Comparison of ENCODE assay signal across 12 cellular contexts in genomic region chr6:160138839-160139419, GRCh38. TPM values are rescaled to one million over a fixed set of nuclear protein-coding genes. Genes with fewer than 3 reads are reported as not detected.
DNase-seq lines count a peak whose midpoint lies in the region; TF ChIP-seq lines count a peak whose summit lies in the region.
"Had no signal": no experiment of that assay in that cellular context is flagged by ENCODE, and none has a peak within 500 bp of the region (broad histone marks: within the 10 kb centered on the region; RNA-seq: fewer than 3 reads in every experiment).

No MANE protein-coding gene starts in this region.

- no peak overlapping the region for H2BK120ac ChIP-seq in mesenchymal stem cell (ENCODE audit: low read depth, low read length)

- 90% methylated on average over 13 of the region's 13 CpGs for WGBS in mesenchymal stem cell

- no peak overlapping the region for H3K4me3 Mint-ChIP-seq in activated naive CD4-positive, alpha-beta T cell treated with anti-CD3 and anti-CD28 coated beads for 36 hours
- H3K4me3 Mint-ChIP-seq: activated naive CD4-positive, alpha-beta T cell treated with anti-CD3 and anti-CD28 coated beads, Interleukin-2, amount 10 ng/mL, durations not matched to agents 7 days and 5 days; T-helper 1 cell treated with Interleukin-12 subunit alpha and Interleukin-12 subunit beta and Interleukin-4 antibody, amounts not matched to agents 30 μg/mL and 1 μg/mL, for 36 hours had no signal

- no peak overlapping the region for H2BK12ac ChIP-seq in mesenchymal stem cell (ENCODE audit: low read length in 2 of 2)

- H3K4me2 ChIP-seq in mesenchymal stem cell (ENCODE audit: low read length, poor library complexity, severe bottlenecking) = no peak overlapping the region

- H3K4ac ChIP-seq in mesenchymal stem cell (ENCODE audit: low read depth in 1 of 2, low read length in 2 of 2) = no peak overlapping the region

- TF ChIP-seq CTCF in ascending aorta (IDR thresholded peaks at IDR 0.05) (no peak), vagina (IDR thresholded peaks at IDR 0.05) (no peak)

- no peak overlapping the region for H2AFZ ChIP-seq in mesenchymal stem cell (ENCODE audit: low read depth, low read length)

- peak overlapping the region; percentile 33 for H3K9ac ChIP-seq in mesenchymal stem cell (ENCODE audit: low read length)

- DNase-seq in activated naive CD4-positive, alpha-beta T cell treated with anti-CD3 and anti-CD28 coated beads for 36 hours = no peak
- DNase-seq in activated naive CD4-positive, alpha-beta T cell treated with anti-CD3 and anti-CD28 coated beads, Interleukin-2, amount 50 U/mL, for 16 hours = no peak
- DNase-seq in ascending aorta (ENCODE audit: low spot score in 2 of 2) (peak in 1 of 2 donors; percentile 33), mesenchymal stem cell (no peak), vagina (ENCODE audit: extremely low spot score in 2 of 2) (no peak), T-helper 1 cell (no peak), AG08395 (ENCODE audit: low spot score) (no peak)
- DNase-seq in effector CD8-positive, alpha-beta T cell (lab: John Stamatoyannopoulos, UW) = no peak
- DNase-seq: upper lobe of left lung had no signal

- H3K4me1 Mint-ChIP-seq in activated naive CD4-positive, alpha-beta T cell treated with anti-CD3 and anti-CD28 coated beads for 36 hours (ENCODE audit: low read depth) = peaks cover 17% of the 10 kb centered on the region

- H3K36me3 ChIP-seq in ascending aorta (no peaks in the 10 kb centered on the region), mesenchymal stem cell (ENCODE audit: control insufficient read depth in 1 of 2, insufficient read depth in 2 of 2, low read depth in 1 of 2, low read length in 2 of 2) (peaks cover 3 to 16% of the 10 kb centered on the region in 2 experiments), vagina (no peaks in the 10 kb centered on the region)
- H3K36me3 ChIP-seq: upper lobe of left lung had no signal

- H3K4me3 ChIP-seq in ascending aorta (no peak overlapping the region), mesenchymal stem cell (ENCODE audit: insufficient read depth in 1 of 2, low read depth in 1 of 2, low read length in 2 of 2) (no peak overlapping the region), vagina (no peak overlapping the region)
- H3K4me3 ChIP-seq: mucosa of descending colon, upper lobe of left lung had no signal

- no peaks in the 10 kb centered on the region for H3K9me3 ChIP-seq in ascending aorta
- no peaks in the 10 kb centered on the region for H3K9me3 ChIP-seq in mesenchymal stem cell (ENCODE audit: control insufficient read depth, low read length)
- H3K9me3 ChIP-seq in vagina = no peaks in the 10 kb centered on the region
- H3K9me3 ChIP-seq: mucosa of descending colon, upper lobe of left lung had no signal

- TF ChIP-seq POLR2A in vagina (IDR thresholded peaks at IDR 0.05) = no peak

- H3K18ac ChIP-seq in mesenchymal stem cell (ENCODE audit: low read depth in 1 of 2, low read length in 2 of 2) = no peak overlapping the region

- H3K79me1 ChIP-seq in mesenchymal stem cell (replicated peaks; ENCODE audit: low read length, poor library complexity, severe bottlenecking) = no peaks in the 10 kb centered on the region

- H3K27me3 Mint-ChIP-seq in activated naive CD4-positive, alpha-beta T cell treated with anti-CD3 and anti-CD28 coated beads for 36 hours (ENCODE audit: low read depth) = no peaks in the 10 kb centered on the region

- no peak overlapping the region for H4K8ac ChIP-seq in mesenchymal stem cell (ENCODE audit: low read length)

- H3K9me3 Mint-ChIP-seq in activated naive CD4-positive, alpha-beta T cell treated with anti-CD3 and anti-CD28 coated beads for 36 hours = no peaks in the 10 kb centered on the region
- H3K9me3 Mint-ChIP-seq: activated naive CD4-positive, alpha-beta T cell treated with anti-CD3 and anti-CD28 coated beads, Interleukin-2, amount 10 ng/mL, durations not matched to agents 7 days and 5 days; T-helper 1 cell treated with Interleukin-12 subunit alpha and Interleukin-12 subunit beta and Interleukin-4 antibody, amounts not matched to agents 30 μg/mL and 1 μg/mL, for 36 hours had no signal

- no peak overlapping the region for H2BK15ac ChIP-seq in mesenchymal stem cell (ENCODE audit: low read depth, poor library complexity, severe bottlenecking)

- no peak overlapping the region for H3K14ac ChIP-seq in mesenchymal stem cell (ENCODE audit: low read length in 2 of 2)

- peak overlapping the region; percentile 90 to 91 for H3K27ac ChIP-seq in ascending aorta
- peak overlapping the region; percentile 19 for H3K27ac ChIP-seq in mesenchymal stem cell (ENCODE audit: low read length, poor library complexity, severe bottlenecking)
- H3K27ac ChIP-seq in vagina = peak overlapping the region; percentile 68
- H3K27ac ChIP-seq: upper lobe of left lung had no signal

- H3K27ac Mint-ChIP-seq in activated naive CD4-positive, alpha-beta T cell treated with anti-CD3 and anti-CD28 coated beads for 36 hours = peak overlapping the region; percentile 16
- H3K27ac Mint-ChIP-seq: activated naive CD4-positive, alpha-beta T cell treated with anti-CD3 and anti-CD28 coated beads, Interleukin-2, amount 10 ng/mL, durations not matched to agents 7 days and 5 days; T-helper 1 cell treated with Interleukin-12 subunit alpha and Interleukin-12 subunit beta and Interleukin-4 antibody, amounts not matched to agents 30 μg/mL and 1 μg/mL, for 36 hours had no signal

- CTCF ChIA-PET in activated naive CD4-positive, alpha-beta T cell treated with anti-CD3 and anti-CD28 coated beads for 36 hours (lab: Charles Lee) = interaction anchor here (0.6 to 4.3 kb wide), 11 partner anchors 28 to 842 kb away, joined by 3 to 35 read pairs (median 3); no protein-coding TSS in a partner anchor

- intact Hi-C loops in activated naive CD4-positive, alpha-beta T cell treated with anti-CD3 and anti-CD28 coated beads for 36 hours (cut with micrococcal nuclease) = loop anchor here (1.0 to 5.0 kb wide), 7 partner anchors 87 to 529 kb away; no protein-coding TSS in a partner anchor
- intact Hi-C loops in ascending aorta (cut with DNase I) (loop anchor here (1.0 to 5.0 kb wide), 3 partner anchors 158 to 317 kb away; partner anchors contain the start of gene SLC22A3), vagina (cut with DNase I) (loop anchor here (5.0 kb wide), 2 partner anchors 208 to 318 kb away; partner anchors contain the start of gene SLC22A3)

- H3K4me1 ChIP-seq in ascending aorta = peaks cover 18 to 33% of the 10 kb centered on the region in 2 donors
- H3K4me1 ChIP-seq in mesenchymal stem cell (ENCODE audit: control insufficient read depth, insufficient read depth, low read depth, low read length) = peaks cover 11% of the 10 kb centered on the region
- H3K4me1 ChIP-seq in vagina = peaks cover 32% of the 10 kb centered on the region
- H3K4me1 ChIP-seq: upper lobe of left lung had no signal

- no peak overlapping the region for H3K23ac ChIP-seq in mesenchymal stem cell (ENCODE audit: low read length in 2 of 2)

- H3K27me3 ChIP-seq in ascending aorta (no peaks in the 10 kb centered on the region), mesenchymal stem cell (ENCODE audit: control insufficient read depth in 1 of 2, insufficient read depth in 1 of 2, low read length in 2 of 2) (no peaks in the 10 kb centered on the region), vagina (no peaks in the 10 kb centered on the region)
- H3K27me3 ChIP-seq: upper lobe of left lung had no signal

- no peak overlapping the region for H2BK5ac ChIP-seq in mesenchymal stem cell (ENCODE audit: low read depth, low read length, poor library complexity, severe bottlenecking)

- peak overlapping the region; percentile 1 for H2AK5ac ChIP-seq in mesenchymal stem cell (ENCODE audit: low read length, severe bottlenecking)

- peak overlapping the region; percentile 34 for H4K91ac ChIP-seq in mesenchymal stem cell (ENCODE audit: low read length)

- H3K36me3 Mint-ChIP-seq in activated naive CD4-positive, alpha-beta T cell treated with anti-CD3 and anti-CD28 coated beads for 36 hours (ENCODE audit: low read depth) = no peaks in the 10 kb centered on the region
- H3K36me3 Mint-ChIP-seq: activated naive CD4-positive, alpha-beta T cell treated with anti-CD3 and anti-CD28 coated beads, Interleukin-2, amount 10 ng/mL, durations not matched to agents 7 days and 5 days had no signal

RNA-seq across cellular contexts. Expression of gene SLC22A1, which starts 17.3 kb away (rescaled TPM):
- total RNA-seq in activated naive CD4-positive, alpha-beta T cell treated with anti-CD3 and anti-CD28 coated beads for 36 hours = not detected
- total RNA-seq in ascending aorta (not detected), vagina (1.2 TPM)
- polyA plus RNA-seq in mesenchymal stem cell (2013, experiment 1 of 2) = 2.2 TPM
- polyA plus RNA-seq in mesenchymal stem cell (2013, experiment 2 of 2) = 2.0 TPM

Comparison
In these comparisons a context has a peak if more than half of its experiments do, and no peak if none do; other contexts are left out.
1. H3K27ac ChIP-seq: peak in every context shown above with its lines; median percentile 90 in ascending aorta; 68 in vagina; 19 in mesenchymal stem cell.